Comparison of ENCODE assay signal across 1 cellular context in genomic region chr3:134332344-134332743, GRCh38.
TF ChIP-seq lines count a peak whose summit lies in the region.

No MANE protein-coding gene starts in this region.

TF ChIP-seq in H1, 55 proteins besides CTCF, POLR2A, EP300 and RAD21:
- TF ChIP-seq SRF (IDR thresholded peaks at IDR 0.05; ENCODE audit: low read depth, low read length) (no peak), KDM1A (IDR thresholded peaks at IDR 0.05; ENCODE audit: borderline replicate concordance, low read length) (no peak), KDM5A (IDR thresholded peaks at IDR 0.05; ENCODE audit: low read length) (no peak), RNF2 (IDR thresholded peaks at IDR 0.05; ENCODE audit: borderline replicate concordance, low read depth, low read length, missing control alignments, poor library complexity, severe bottlenecking) (no peak)
